In genomic region chr11:112085822-112086421, GRCh38 we compare ENCODE assay signal across 8 cellular contexts. TPM values are rescaled to one million over a fixed set of nuclear protein-coding genes. Genes with fewer than 3 reads are reported as not detected.
DNase-seq lines count a peak whose midpoint lies in the region; ATAC-seq, FAIRE-seq and TF ChIP-seq lines count a peak whose summit lies in the region.

No MANE protein-coding gene starts in this region.

- H3K36me3 ChIP-seq in A673 (ENCODE audit: insufficient read depth, low read length, poor library complexity, severe bottlenecking) (peaks cover 69% of the 10 kb centered on the region), GM12878 (ENCODE audit: control insufficient read depth in 2 of 2, insufficient read depth in 2 of 2, low read length in 1 of 2) (peaks cover 3 to 19% of the 10 kb centered on the region in 2 experiments), keratinocyte (ENCODE audit: control insufficient read depth in 2 of 2, extremely low read depth in 1 of 2, insufficient read depth in 2 of 2, low read length in 2 of 2) (peaks cover 10 to 38% of the 10 kb centered on the region in 2 experiments)

- dilution Hi-C loops in keratinocyte (cut with MboI; ENCODE audit: extremely low pct_ligation_motif_present, low sequenced_read_pairs): no loop called here

- H3K27ac ChIP-seq in A673 (ENCODE audit: low read depth, low read length, poor library complexity, severe bottlenecking) (peak overlapping the region; percentile 89), GM12878 (ENCODE audit: control insufficient read depth, insufficient read depth) (peak overlapping the region; percentile 61), keratinocyte (ENCODE audit: control insufficient read depth, insufficient read depth, low read length) (peak overlapping the region; percentile 95)

- no peak for TF ChIP-seq POLR2A in GM12878 (IDR thresholded peaks at IDR 0.05; ENCODE audit: low read depth, low read length)

- RAD21 ChIA-PET in GM12878 (lab: Charles Lee; ENCODE audit: unreplicated experiment): interaction anchor here (1.0 to 1.9 kb wide), 4 partner anchors 9 to 159 kb away, joined by 3 to 4 read pairs (median 4); no protein-coding TSS in a partner anchor

- no peak for TF ChIP-seq EP300 in GM12878 (IDR thresholded peaks at IDR 0.05; ENCODE audit: borderline replicate concordance in 1 of 2, control insufficient read depth in 1 of 2, low read depth in 2 of 2, low read length in 2 of 2)

- H4K20me1 ChIP-seq in GM12878 (ENCODE audit: control insufficient read depth, insufficient read depth) (no peaks in the 10 kb centered on the region), keratinocyte (ENCODE audit: control insufficient read depth, extremely low read depth, insufficient read depth, low read length) (no peaks in the 10 kb centered on the region)

- H3K9me1 ChIP-seq in keratinocyte (ENCODE audit: control insufficient read depth, extremely low read depth, insufficient read depth, low read length): no peaks in the 10 kb centered on the region

- TF ChIP-seq RAD21 in GM12878 (IDR thresholded peaks at IDR 0.05; ENCODE audit: insufficient read depth, low read depth, low read length): no peak

- ATAC-seq in GM18508 (IDR thresholded peaks at IDR 0.05; ENCODE audit: insufficient read depth, unreplicated experiment) (peak; percentile 19), HG02973 (IDR thresholded peaks at IDR 0.05; ENCODE audit: unreplicated experiment) (peak; percentile 37), GM12878 (peak; percentile 67)

- SMC1A ChIA-PET in GM12878 (lab: Charles Lee; ENCODE audit: uncharacterized antibody, unreplicated experiment): interaction anchor here (0.7 to 1.4 kb wide), 4 partner anchors 11 to 150 kb away, joined by 3 to 4 read pairs (median 3); partner anchors contain the start of gene PIH1D2

- H3K79me2 ChIP-seq in GM12878 (ENCODE audit: control insufficient read depth, insufficient read depth, low read length) (peaks cover 43% of the 10 kb centered on the region), keratinocyte (ENCODE audit: control insufficient read depth, insufficient read depth, low read length) (peaks cover 52% of the 10 kb centered on the region)

- H3K9ac ChIP-seq in GM12878 (ENCODE audit: control insufficient read depth, insufficient read depth, low read length) (peak overlapping the region; percentile 82), keratinocyte (ENCODE audit: control insufficient read depth, extremely low read depth, insufficient read depth, low read length) (peak overlapping the region; percentile 97)

- POLR2A ChIA-PET in A673 (lab: Charles Lee; ENCODE audit: low non-redundant PET): no interaction called here
- POLR2A ChIA-PET in GM12878 (lab: Charles Lee): interaction anchor here (0.5 to 1.7 kb wide), 4 partner anchors 12 to 159 kb away, joined by 3 to 9 read pairs (median 4); partner anchors contain the start of genes NKAPD1 and PIH1D2

- H2AFZ ChIP-seq in GM12878 (ENCODE audit: control insufficient read depth, low read depth, low read length) (peak overlapping the region; percentile 69), keratinocyte (ENCODE audit: control insufficient read depth, low read length) (peak overlapping the region; percentile 97)

- H3K4me2 ChIP-seq in GM12878 (ENCODE audit: control insufficient read depth, insufficient read depth) (peak overlapping the region; percentile 83), keratinocyte (ENCODE audit: control insufficient read depth, extremely low read depth, insufficient read depth, low read depth, low read length) (peak overlapping the region; percentile 77)

- FAIRE-seq in GM12878 (lab: Jason Lieb, UNC): no peak
- no peak for FAIRE-seq in keratinocyte (lab: Jason Lieb, UNC)

- TF ChIP-seq CTCF in A673 (conservative IDR thresholded peaks at IDR 0.05; ENCODE audit: low read depth, low read length) (no peak), GM12878 (IDR thresholded peaks at IDR 0.05 in 2 of 3, conservative IDR thresholded peaks at IDR 0.05 in 1 of 3; ENCODE audit: control insufficient read depth in 2 of 3, extremely low read depth in 1 of 3, insufficient read depth in 1 of 3, low read depth in 3 of 3, low read length in 3 of 3) (no peak), keratinocyte (optimal IDR thresholded peaks at IDR 0.05 in 1 of 3, IDR thresholded peaks at IDR 0.05 in 1 of 3, conservative IDR thresholded peaks at IDR 0.05 in 1 of 3; ENCODE audit: extremely low read depth in 1 of 3, insufficient read depth in 2 of 3, low read length in 3 of 3) (no peak)

- intact Hi-C loops in A673 (cut with micrococcal nuclease; ENCODE audit: unreplicated experiment): loop anchor here (10.0 kb wide), 1 partner anchor 151 kb away; the partner anchor contains the start of gene DIXDC1
- intact Hi-C loops in GM12878 (cut with micrococcal nuclease; ENCODE audit: unreplicated experiment): loop anchor here (1.0 to 5.0 kb wide), 4 partner anchors 12 to 209 kb away; partner anchors contain the start of genes CFAP68, FDXACB1, NKAPD1 and PIH1D2

- in situ Hi-C loops in GM12878 (cut with MboI): loop anchor here (5.0 kb wide), 1 partner anchor 209 kb away; the partner anchor contains the start of genes CFAP68 and FDXACB1

- under 1% methylated on average over 19 of the region's 19 CpGs for WGBS in GM12878 (ENCODE audit: insufficient coverage, insufficient replicate concordance, low lambda C conversion rate, missing lambda C conversion rate)

- H3K27me3 ChIP-seq in A673 (replicated peaks; ENCODE audit: insufficient read depth, low read depth, low read length, poor library complexity): no peaks in the 10 kb centered on the region
- no peaks in the 10 kb centered on the region for H3K27me3 ChIP-seq in GM12878 (replicated peaks in 1 of 2; ENCODE audit: control insufficient read depth in 2 of 2, insufficient read depth in 2 of 2, low read length in 1 of 2)
- H3K27me3 ChIP-seq in keratinocyte (ENCODE audit: control insufficient read depth, extremely low read depth, insufficient read depth, low read length): no peaks in the 10 kb centered on the region

- CTCF ChIA-PET in A673 (lab: Charles Lee): interaction anchor here (0.6 kb wide), 1 partner anchor 194 kb away, joined by 7 read pairs; no protein-coding TSS in a partner anchor
- CTCF ChIA-PET in GM12878 (lab: Yijun Ruan, JAX): interaction anchor here (0.6 to 2.5 kb wide), 7 partner anchors 9 to 159 kb away, joined by 3 to 12 read pairs (median 4); no protein-coding TSS in a partner anchor

- DNase-seq in A673 (ENCODE audit: low spot score) (peak; percentile 36), RPMI7951 (ENCODE audit: low read depth) (peak; percentile 27), GM12878 (ENCODE audit: low read depth, low spot score) (no peak), keratinocyte (ENCODE audit: low read depth, low spot score) (no peak), NCI-H2029 (lab: John Stamatoyannopoulos, UW) (no peak)
- DNase-seq in stimulated activated CD4-positive, alpha-beta T cell treated with anti-CD3 and anti-CD28 coated beads, Interleukin-2, amount 100 ng/mL, for 48 hours: peak; percentile 23 to 30

- H3K9me3 ChIP-seq in A673 (ENCODE audit: low read depth, low read length, poor library complexity, severe bottlenecking) (no peaks in the 10 kb centered on the region), GM12878 (replicated peaks; ENCODE audit: control insufficient read depth, insufficient read depth, low read length) (no peaks in the 10 kb centered on the region), keratinocyte (ENCODE audit: control insufficient read depth, low read depth, low read length) (no peaks in the 10 kb centered on the region)

- H3K4me1 ChIP-seq in A673 (ENCODE audit: insufficient read depth, low read length, poor library complexity, severe bottlenecking): peaks cover 18% of the 10 kb centered on the region
- peaks cover 3% of the 10 kb centered on the region; the same call in 1 of the 2 replicates for H3K4me1 ChIP-seq in GM12878 (ENCODE audit: control insufficient read depth, insufficient read depth, low read length)
- H3K4me1 ChIP-seq in keratinocyte (ENCODE audit: control insufficient read depth, extremely low read depth, insufficient read depth, low read length): peaks cover 14% of the 10 kb centered on the region

- TSS peak; percentile 73 for BruUV-seq in A673 (replicated peaks; lab: Mats Ljungman, UMichigan)
- BruUV-seq in GM12878 (replicated peaks; lab: Mats Ljungman, UMichigan): TSS peak; percentile 89

- peak overlapping the region; percentile 78 for H3K4me3 ChIP-seq in A673 (ENCODE audit: low read depth, low read length, poor library complexity, severe bottlenecking)
- H3K4me3 ChIP-seq in GM12878: peak overlapping the region; percentile 98
- peak overlapping the region; percentile 68 to 100 (median 76) for H3K4me3 ChIP-seq in keratinocyte (ENCODE audit: control insufficient read depth in 2 of 3, extremely low read depth in 1 of 3, insufficient read depth in 2 of 3, low read depth in 1 of 3, low read length in 3 of 3)

RNA-seq across cellular contexts. Expression of gene TIMM8B, which starts 0.6 kb away (rescaled TPM):
- total RNA-seq in A673 (2021) (97.7 and 99.6 TPM in 2 replicates), GM12878 (2014; rRNA removed) (143 and 155 TPM in 2 replicates), GM12878 (2014; rRNA removed; fragmentation: Illumina TruSeq; extraction: Trizol) (71.5 and 76.0 TPM in 2 replicates), GM12878 (2021) (72.7 and 83.0 TPM in 2 replicates)
- total RNA-seq in RPMI7951 (2014; rRNA removed; shearing (Covaris generic)): 116 and 120 TPM in 2 replicates
- 13.3 and 13.4 TPM in 2 replicates for total RNA-seq in GM12878 (2013; cell fraction: nucleolus; rRNA removed)
- polyA plus RNA-seq in GM12878 (2011; ENCODE audit: low read depth): 29.5 TPM
- polyA plus RNA-seq in GM12878 (2011; rRNA removed) (76.8 and 92.4 TPM in 2 replicates), GM12878 (2014; fragmentation: Illumina TruSeq; extraction: Trizol) (26.4 and 64.9 TPM in 2 replicates), GM12878 (2014; fragmentation: Nextera tagmentation; extraction: Ambion mirVana) (100 to 1,000 TPM; 247 to 271 TPM), GM12878 (2014; rRNA removed) (123 and 154 TPM in 2 replicates), GM12878 (2016; fragmentation: Nextera tagmentation; extraction: Ambion mirVana) (100 to 1,000 TPM; 201 to 214 TPM), keratinocyte (91.7 to 151 TPM (median 126 TPM) in 3 replicates)
- polyA plus RNA-seq in GM12878 (2011; cell fraction: cytosol; rRNA removed): 91.5 and 120 TPM in 2 replicates
- 43.3 and 53.0 TPM in 2 replicates for polyA plus RNA-seq in GM12878 (2011; cell fraction: nucleus; rRNA removed)
- 59.6 and 80.0 TPM in 2 replicates for polyA plus RNA-seq in GM12878 (2012)
- polyA minus RNA-seq in GM12878 (2011; rRNA and poly(A)+ RNA removed): 24.4 and 28.1 TPM in 2 replicates
- 6.9 and 7.2 TPM in 2 replicates for polyA minus RNA-seq in GM12878 (2011; cell fraction: cytosol; rRNA and poly(A)+ RNA removed)
- 11.9 and 14.5 TPM in 2 replicates for polyA minus RNA-seq in GM12878 (2011; cell fraction: nucleus; rRNA and poly(A)+ RNA removed)
- 34.7 TPM for polyA plus RNA-seq in keratinocyte (2011; ENCODE audit: low read depth)
- polyA plus RNA-seq in keratinocyte (2011; cell fraction: cytosol; rRNA removed): 102 and 111 TPM in 2 replicates
- polyA plus RNA-seq in keratinocyte (2011; cell fraction: nucleus; rRNA removed): 31.0 and 32.2 TPM in 2 replicates
- polyA plus RNA-seq in keratinocyte (2012; ENCODE audit: low replicate concordance): 56.7 and 97.6 TPM in 2 replicates
- polyA minus RNA-seq in keratinocyte: 36.8 to 46.5 TPM (median 42.5 TPM) in 3 replicates
- polyA minus RNA-seq in keratinocyte (2011; cell fraction: cytosol; rRNA and poly(A)+ RNA removed): 24.2 TPM
- 7.5 TPM in 2 replicates for polyA minus RNA-seq in keratinocyte (2011; cell fraction: nucleus; rRNA and poly(A)+ RNA removed)

RNA-seq across cellular contexts. Expression of gene SDHD, which starts 0.8 kb away (rescaled TPM):
- 119 and 135 TPM in 2 replicates for total RNA-seq in A673 (2021)
- 275 and 281 TPM in 2 replicates for total RNA-seq in RPMI7951 (2014; rRNA removed; shearing (Covaris generic))
- 32.1 and 37.3 TPM in 2 replicates for total RNA-seq in GM12878 (2013; cell fraction: nucleolus; rRNA removed)
- 138 and 162 TPM in 2 replicates for total RNA-seq in GM12878 (2014; rRNA removed)
- 114 and 119 TPM in 2 replicates for total RNA-seq in GM12878 (2014; rRNA removed; fragmentation: Illumina TruSeq; extraction: Trizol)
- total RNA-seq in GM12878 (2021): 117 and 120 TPM in 2 replicates
- polyA plus RNA-seq in GM12878 (2011; ENCODE audit: low read depth): 116 TPM
- polyA plus RNA-seq in GM12878 (2011; rRNA removed): 198 and 232 TPM in 2 replicates
- 348 and 397 TPM in 2 replicates for polyA plus RNA-seq in GM12878 (2011; cell fraction: cytosol; rRNA removed)
- polyA plus RNA-seq in GM12878 (2011; cell fraction: nucleus; rRNA removed): 178 and 185 TPM in 2 replicates
- 84.8 and 109 TPM in 2 replicates for polyA plus RNA-seq in GM12878 (2012)
- 142 and 159 TPM in 2 replicates for polyA plus RNA-seq in GM12878 (2014; fragmentation: Illumina TruSeq; extraction: Trizol)
- polyA plus RNA-seq in GM12878 (2014; fragmentation: Nextera tagmentation; extraction: Ambion mirVana): 100 to 1,000 TPM; 469 to 775 TPM
- polyA plus RNA-seq in GM12878 (2014; rRNA removed): 119 and 133 TPM in 2 replicates
- polyA plus RNA-seq in GM12878 (2016; fragmentation: Nextera tagmentation; extraction: Ambion mirVana): 100 to 1,000 TPM; 312 to 346 TPM
- 304 and 353 TPM in 2 replicates for polyA minus RNA-seq in GM12878 (2011; rRNA and poly(A)+ RNA removed)
- polyA minus RNA-seq in GM12878 (2011; cell fraction: cytosol; rRNA and poly(A)+ RNA removed): 64.4 and 76.7 TPM in 2 replicates
- polyA minus RNA-seq in GM12878 (2011; cell fraction: nucleus; rRNA and poly(A)+ RNA removed): 25.6 and 48.9 TPM in 2 replicates
- polyA plus RNA-seq in keratinocyte: 101 to 126 TPM (median 121 TPM) in 3 replicates
- 13.8 TPM for polyA plus RNA-seq in keratinocyte (2011; ENCODE audit: low read depth)
- polyA plus RNA-seq in keratinocyte (2011; cell fraction: cytosol; rRNA removed): 112 and 120 TPM in 2 replicates
- 92.5 and 93.9 TPM in 2 replicates for polyA plus RNA-seq in keratinocyte (2011; cell fraction: nucleus; rRNA removed)
- polyA plus RNA-seq in keratinocyte (2012; ENCODE audit: low replicate concordance): 74.3 and 78.7 TPM in 2 replicates
- polyA minus RNA-seq in keratinocyte: 171 to 255 TPM (median 235 TPM) in 3 replicates
- 47.4 TPM for polyA minus RNA-seq in keratinocyte (2011; cell fraction: cytosol; rRNA and poly(A)+ RNA removed)
- 20.9 and 25.8 TPM in 2 replicates for polyA minus RNA-seq in keratinocyte (2011; cell fraction: nucleus; rRNA and poly(A)+ RNA removed)

RNA-seq across cellular contexts. Expression of gene NKAPD1, which starts 11.8 kb away (rescaled TPM):
- total RNA-seq in A673 (2021) (30.4 and 32.8 TPM in 2 replicates), GM12878 (2014; rRNA removed) (16.3 and 20.6 TPM in 2 replicates), GM12878 (2014; rRNA removed; fragmentation: Illumina TruSeq; extraction: Trizol) (38.7 TPM in 2 replicates), GM12878 (2021) (18.1 and 19.2 TPM in 2 replicates)
- 20.9 and 22.5 TPM in 2 replicates for total RNA-seq in RPMI7951 (2014; rRNA removed; shearing (Covaris generic))
- 30.5 and 33.5 TPM in 2 replicates for total RNA-seq in GM12878 (2013; cell fraction: nucleolus; rRNA removed)
- 23.0 TPM for polyA plus RNA-seq in GM12878 (2011; ENCODE audit: low read depth)
- polyA plus RNA-seq in GM12878 (2011; rRNA removed) (22.3 and 37.5 TPM in 2 replicates), GM12878 (2014; fragmentation: Illumina TruSeq; extraction: Trizol) (43.3 and 53.9 TPM in 2 replicates), GM12878 (2014; fragmentation: Nextera tagmentation; extraction: Ambion mirVana) (10 to 100 TPM in 1 of 2 experiments, 1 to 10 TPM in 1; 9.6 to 11.5 TPM), GM12878 (2014; rRNA removed) (14.7 and 17.6 TPM in 2 replicates), GM12878 (2016; fragmentation: Nextera tagmentation; extraction: Ambion mirVana) (10 to 100 TPM; 19.2 to 21.5 TPM), keratinocyte (13.1 to 23.3 TPM (median 18.9 TPM) in 3 replicates)
- polyA plus RNA-seq in GM12878 (2011; cell fraction: cytosol; rRNA removed): 8.9 and 9.2 TPM in 2 replicates
- 14.9 and 15.0 TPM in 2 replicates for polyA plus RNA-seq in GM12878 (2011; cell fraction: nucleus; rRNA removed)
- 17.5 and 21.9 TPM in 2 replicates for polyA plus RNA-seq in GM12878 (2012)
- 19.4 and 20.2 TPM in 2 replicates for polyA minus RNA-seq in GM12878 (2011; rRNA and poly(A)+ RNA removed)
- polyA minus RNA-seq in GM12878 (2011; cell fraction: cytosol; rRNA and poly(A)+ RNA removed): 9.8 and 12.3 TPM in 2 replicates
- polyA minus RNA-seq in GM12878 (2011; cell fraction: nucleus; rRNA and poly(A)+ RNA removed): 10.4 and 14.6 TPM in 2 replicates
- polyA plus RNA-seq in keratinocyte (2011; ENCODE audit: low read depth): 65.2 TPM
- 16.1 and 17.1 TPM in 2 replicates for polyA plus RNA-seq in keratinocyte (2011; cell fraction: cytosol; rRNA removed)
- polyA plus RNA-seq in keratinocyte (2011; cell fraction: nucleus; rRNA removed): 8.4 and 12.9 TPM in 2 replicates
- polyA plus RNA-seq in keratinocyte (2012; ENCODE audit: low replicate concordance): 15.7 and 17.6 TPM in 2 replicates
- polyA minus RNA-seq in keratinocyte: 2.6 to 10.6 TPM (median 7.0 TPM) in 3 replicates
- polyA minus RNA-seq in keratinocyte (2011; cell fraction: cytosol; rRNA and poly(A)+ RNA removed): 14.4 TPM
- 4.1 and 6.4 TPM in 2 replicates for polyA minus RNA-seq in keratinocyte (2011; cell fraction: nucleus; rRNA and poly(A)+ RNA removed)

RNA-seq across cellular contexts. Expression of gene PIH1D2, which starts 12.1 kb away (rescaled TPM):
- total RNA-seq in A673 (2021) (2.8 and 4.3 TPM in 2 replicates), GM12878 (2014; rRNA removed) (0.73 and 1.2 TPM in 2 replicates), GM12878 (2014; rRNA removed; fragmentation: Illumina TruSeq; extraction: Trizol) (0.92 and 1.9 TPM in 2 replicates), GM12878 (2021) (0.51 and 0.58 TPM in 2 replicates)
- 5.9 and 6.4 TPM in 2 replicates for total RNA-seq in RPMI7951 (2014; rRNA removed; shearing (Covaris generic))
- total RNA-seq in GM12878 (2013; cell fraction: nucleolus; rRNA removed): 0.69 and 2.1 TPM in 2 replicates
- 1.0 TPM for polyA plus RNA-seq in GM12878 (2011; ENCODE audit: low read depth)
- polyA plus RNA-seq in GM12878 (2011; rRNA removed) (0.60 and 0.85 TPM in 2 replicates), GM12878 (2014; fragmentation: Illumina TruSeq; extraction: Trizol) (0.90 and 1.4 TPM in 2 replicates), GM12878 (2014; fragmentation: Nextera tagmentation; extraction: Ambion mirVana) (1 to 10 TPM; 1.7 to 3.0 TPM), GM12878 (2014; rRNA removed) (0.32 and 0.73 TPM in 2 replicates), GM12878 (2016; fragmentation: Nextera tagmentation; extraction: Ambion mirVana) (1 to 10 TPM; 2.2 TPM), keratinocyte (1.2 to 2.0 TPM (median 1.9 TPM) in 3 replicates)
- 0.19 and 0.23 TPM in 2 replicates for polyA plus RNA-seq in GM12878 (2011; cell fraction: cytosol; rRNA removed)
- polyA plus RNA-seq in GM12878 (2011; cell fraction: nucleus; rRNA removed): 0.47 and 0.66 TPM in 2 replicates
- polyA plus RNA-seq in GM12878 (2012): 0.72 and 0.80 TPM in 2 replicates
- polyA minus RNA-seq in GM12878 (2011; rRNA and poly(A)+ RNA removed): 0.37 TPM in 1 of 2 replicates, not detected in the other
- polyA minus RNA-seq in GM12878 (2011; cell fraction: cytosol; rRNA and poly(A)+ RNA removed): not detected in 2 replicates
- polyA minus RNA-seq in GM12878 (2011; cell fraction: nucleus; rRNA and poly(A)+ RNA removed): 0.24 and 0.67 TPM in 2 replicates
- polyA plus RNA-seq in keratinocyte (2011; ENCODE audit: low read depth): 0.50 TPM
- 1.0 and 2.2 TPM in 2 replicates for polyA plus RNA-seq in keratinocyte (2011; cell fraction: cytosol; rRNA removed)
- 1.6 and 1.8 TPM in 2 replicates for polyA plus RNA-seq in keratinocyte (2011; cell fraction: nucleus; rRNA removed)
- polyA plus RNA-seq in keratinocyte (2012; ENCODE audit: low replicate concordance): 1.0 and 1.6 TPM in 2 replicates
- polyA minus RNA-seq in keratinocyte: 0.79 to 3.0 TPM (median 0.93 TPM) in 3 replicates
- not detected for polyA minus RNA-seq in keratinocyte (2011; cell fraction: cytosol; rRNA and poly(A)+ RNA removed)
- polyA minus RNA-seq in keratinocyte (2011; cell fraction: nucleus; rRNA and poly(A)+ RNA removed): 0.42 TPM in 1 of 2 replicates, not detected in the other

Comparison
In these comparisons a context has a peak if more than half of its experiments do, and no peak if none do; other contexts are left out.
1. DNase-seq: peak in A673 (single experiment), RPMI7951 (single experiment) and stimulated activated CD4-positive, alpha-beta T cell treated with anti-CD3 and anti-CD28 coated beads, Interleukin-2, amount 100 ng/mL, for 48 hours (2 of 2); none in GM12878 (single experiment), keratinocyte (single experiment) and NCI-H2029 (single experiment).
2. Peak in every context shown above with its lines, with median percentiles within 50 percentile points of each other: H3K27ac ChIP-seq, H3K4me3 ChIP-seq and ATAC-seq.